Comparison of ENCODE assay signal across 22 cellular contexts in genomic region chr14:50772361-50772760, GRCh38. TPM values are rescaled to one million over a fixed set of nuclear protein-coding genes. Genes with fewer than 3 reads are reported as not detected.
DNase-seq lines count a peak whose midpoint lies in the region; ATAC-seq and TF ChIP-seq lines count a peak whose summit lies in the region.
"Had no signal": no experiment of that assay in that cellular context is flagged by ENCODE, and none has a peak within 500 bp of the region (broad histone marks: within the 10 kb centered on the region; RNA-seq: fewer than 3 reads in every experiment).

No MANE protein-coding gene starts in this region.

- peaks cover 24% of the 10 kb centered on the region for H3K4me1 Mint-ChIP-seq in activated CD4-positive, alpha-beta T cell treated with anti-CD3 and anti-CD28 coated beads, Interleukin-2, amount 10 ng/mL, durations not matched to agents 7 days and 5 days

- H3K4me3 Mint-ChIP-seq in activated CD4-positive, alpha-beta T cell treated with anti-CD3 and anti-CD28 coated beads, Interleukin-2, amount 10 ng/mL, durations not matched to agents 7 days and 5 days, result no peak overlapping the region
- H3K4me3 Mint-ChIP-seq: CD4-positive, alpha-beta T cell; effector memory CD8-positive, alpha-beta T cell; naive thymus-derived CD4-positive, alpha-beta T cell; T-cell had no signal

- no peaks in the 10 kb centered on the region for H3K27me3 ChIP-seq in left ventricle myocardium inferior (ENCODE audit: low read depth)
- H3K27me3 ChIP-seq in MG63, result no peaks in the 10 kb centered on the region
- H3K27me3 ChIP-seq in right lobe of liver, result no peaks in the 10 kb centered on the region
- H3K27me3 ChIP-seq: stomach had no signal

- H3K27ac Mint-ChIP-seq in activated CD4-positive, alpha-beta T cell treated with anti-CD3 and anti-CD28 coated beads, Interleukin-2, amount 10 ng/mL, durations not matched to agents 7 days and 5 days, result no peak overlapping the region
- H3K27ac Mint-ChIP-seq: CD4-positive, alpha-beta T cell; T-cell had no signal

- H3K4me3 ChIP-seq in left ventricle myocardium inferior, result no peak overlapping the region
- no peak overlapping the region for H3K4me3 ChIP-seq in fibroblast of the aortic adventitia (ENCODE audit: low read depth, low read length)
- H3K4me3 ChIP-seq in MG63, result no peak overlapping the region
- no peak overlapping the region for H3K4me3 ChIP-seq in right lobe of liver
- H3K4me3 ChIP-seq: A549, stomach had no signal

- H3K27me3 Mint-ChIP-seq in activated CD4-positive, alpha-beta T cell treated with anti-CD3 and anti-CD28 coated beads, Interleukin-2, amount 10 ng/mL, durations not matched to agents 7 days and 5 days, result no peaks in the 10 kb centered on the region
- H3K27me3 Mint-ChIP-seq: CD4-positive, alpha-beta T cell; effector memory CD8-positive, alpha-beta T cell; naive thymus-derived CD4-positive, alpha-beta T cell; T-cell had no signal

- CTCF ChIA-PET in activated CD4-positive, alpha-beta T cell treated with anti-CD3 and anti-CD28 coated beads, Interleukin-2, amount 10 ng/mL, durations not matched to agents 7 days and 5 days (lab: Charles Lee), result interaction anchor here (1.2 to 1.5 kb wide), 2 partner anchors 10 to 18 kb away, joined by 5 to 6 read pairs; no protein-coding TSS in a partner anchor

- H3K27ac ChIP-seq in left ventricle myocardium inferior (replicated peaks) (peak overlapping the region; percentile 9), right lobe of liver (no peak overlapping the region)
- H3K27ac ChIP-seq: A549, parathyroid adenoma had no signal

- peaks cover 29% of the 10 kb centered on the region for H3K4me1 ChIP-seq in left ventricle myocardium inferior
- H3K4me1 ChIP-seq in right lobe of liver, result no peaks in the 10 kb centered on the region
- H3K4me1 ChIP-seq: parathyroid adenoma had no signal

- 94% methylated on average over 6 of the region's 7 CpGs for WGBS in right lobe of liver (ENCODE audit: insufficient coverage, low coverage, low lambda C conversion rate, missing lambda C conversion rate)

- H3K36me3 Mint-ChIP-seq in activated CD4-positive, alpha-beta T cell treated with anti-CD3 and anti-CD28 coated beads, Interleukin-2, amount 10 ng/mL, durations not matched to agents 7 days and 5 days (ENCODE audit: low read depth), result peaks cover 70% of the 10 kb centered on the region

- intact Hi-C loops in left ventricle myocardium inferior (cut with micrococcal nuclease) (loop anchor here (10.0 kb wide), 1 partner anchor 168 kb away; no protein-coding TSS in a partner anchor), left ventricle myocardium superior (cut with micrococcal nuclease) (no loop called here), right lobe of liver (cut with DNase I) (loop anchor here in 1 of 2 donors (10.0 kb wide), 1 partner anchor 168 kb away; no protein-coding TSS in a partner anchor)

- POLR2A ChIA-PET in activated CD4-positive, alpha-beta T cell treated with anti-CD3 and anti-CD28 coated beads, Interleukin-2, amount 10 ng/mL, durations not matched to agents 7 days and 5 days (lab: Charles Lee), result no interaction called here

- ATAC-seq in left ventricle myocardium superior (no peak), GM18909 (IDR thresholded peaks at IDR 0.05; ENCODE audit: poor library complexity, unreplicated experiment) (no peak), right lobe of liver (no peak)
- ATAC-seq: A549; effector memory CD8-positive, alpha-beta T cell; naive thymus-derived CD4-positive, alpha-beta T cell; Right ventricle myocardium inferior; T-cell had no signal

- H3K9me3 ChIP-seq in left ventricle myocardium inferior (replicated peaks), result no peaks in the 10 kb centered on the region
- no peaks in the 10 kb centered on the region for H3K9me3 ChIP-seq in MG63
- no peaks in the 10 kb centered on the region for H3K9me3 ChIP-seq in right lobe of liver
- H3K9me3 ChIP-seq: A549, stomach had no signal

- peaks cover 79% of the 10 kb centered on the region for H3K36me3 ChIP-seq in left ventricle myocardium inferior
- peaks cover 2% of the 10 kb centered on the region for H3K36me3 ChIP-seq in MG63
- H3K36me3 ChIP-seq in right lobe of liver, result peaks cover 0 to 20% (median 0%) of the 10 kb centered on the region in 4 donors

- no peak for TF ChIP-seq POLR2A in right lobe of liver (IDR thresholded peaks at IDR 0.05)

- TF ChIP-seq CTCF in left ventricle myocardium inferior (IDR thresholded peaks at IDR 0.05; ENCODE audit: borderline replicate concordance) (no peak), fibroblast of the aortic adventitia (IDR thresholded peaks at IDR 0.05; ENCODE audit: insufficient read depth, low read length) (no peak), right lobe of liver (IDR thresholded peaks at IDR 0.05) (no peak)

- no peak for DNase-seq in left ventricle myocardium inferior
- DNase-seq in left ventricle myocardium superior, result no peak
- DNase-seq in amniotic epithelial cell (ENCODE audit: low read depth), result peak; percentile 56
- DNase-seq in fibroblast of the aortic adventitia (ENCODE audit: low read depth), result peak; percentile 79
- DNase-seq in MG63, result no peak
- no peak for DNase-seq in right lobe of liver
- DNase-seq in activated CD4-positive, alpha-beta T cell treated with anti-CD3 and anti-CD28 coated beads, Interleukin-2, amount 10 ng/mL, durations not matched to agents 7 days and 5 days, result no peak
- DNase-seq: activated CD4-positive, alpha-beta T cell treated with anti-CD3 and anti-CD28 coated beads, Interleukin-2, amount 50 U/mL, for 1 hour; activated CD8-positive, alpha-beta memory T cell treated with anti-CD3 and anti-CD28 coated beads, Interleukin-2, amount 50 U/mL, for 48 hours; activated gamma-delta T cell; amygdala; CD4-positive, alpha-beta T cell; effector memory CD8-positive, alpha-beta T cell; hippocampal formation; naive thymus-derived CD4-positive, alpha-beta T cell; NCI-H1105; stomach; T-cell had no signal

- H3K9me3 Mint-ChIP-seq in activated CD4-positive, alpha-beta T cell treated with anti-CD3 and anti-CD28 coated beads, Interleukin-2, amount 10 ng/mL, durations not matched to agents 7 days and 5 days, result no peaks in the 10 kb centered on the region
- H3K9me3 Mint-ChIP-seq: CD4-positive, alpha-beta T cell; effector memory CD8-positive, alpha-beta T cell; naive thymus-derived CD4-positive, alpha-beta T cell; T-cell had no signal

RNA-seq across cellular contexts. Expression of gene NIN, which starts 58.6 kb away (rescaled TPM):
- total RNA-seq in left ventricle myocardium inferior, result 27.4 TPM
- total RNA-seq in left ventricle myocardium superior, result 21.3 TPM
- 33.4 and 62.8 TPM in 2 replicates for total RNA-seq in fibroblast of the aortic adventitia (ENCODE audit: low replicate concordance)
- 7.1 and 7.2 TPM in 2 replicates for total RNA-seq in MG63 (2014; rRNA removed; shearing (Covaris generic); ENCODE audit: low replicate concordance)
- total RNA-seq in right lobe of liver, result 10 to 100 TPM in 1 of 6 experiments, 1 to 10 TPM in 5; 6.4 to 10.9 (median 7.5) TPM
- 10 to 100 TPM; 94.5 to 95.2 TPM for total RNA-seq in activated CD4-positive, alpha-beta T cell treated with anti-CD3 and anti-CD28 coated beads, Interleukin-2, amount 10 ng/mL, durations not matched to agents 7 days and 5 days

Comparison
In these comparisons a context has a peak if more than half of its experiments do, and no peak if none do; other contexts are left out.
1. DNase-seq: peak in amniotic epithelial cell (single experiment) and fibroblast of the aortic adventitia (single experiment); none in left ventricle myocardium inferior (single experiment), left ventricle myocardium superior (single experiment), MG63 (single experiment), right lobe of liver (0 of 3) and activated CD4-positive, alpha-beta T cell treated with anti-CD3 and anti-CD28 coated beads, Interleukin-2, amount 10 ng/mL, durations not matched to agents 7 days and 5 days (single experiment).